In the genomic region with DNA sequence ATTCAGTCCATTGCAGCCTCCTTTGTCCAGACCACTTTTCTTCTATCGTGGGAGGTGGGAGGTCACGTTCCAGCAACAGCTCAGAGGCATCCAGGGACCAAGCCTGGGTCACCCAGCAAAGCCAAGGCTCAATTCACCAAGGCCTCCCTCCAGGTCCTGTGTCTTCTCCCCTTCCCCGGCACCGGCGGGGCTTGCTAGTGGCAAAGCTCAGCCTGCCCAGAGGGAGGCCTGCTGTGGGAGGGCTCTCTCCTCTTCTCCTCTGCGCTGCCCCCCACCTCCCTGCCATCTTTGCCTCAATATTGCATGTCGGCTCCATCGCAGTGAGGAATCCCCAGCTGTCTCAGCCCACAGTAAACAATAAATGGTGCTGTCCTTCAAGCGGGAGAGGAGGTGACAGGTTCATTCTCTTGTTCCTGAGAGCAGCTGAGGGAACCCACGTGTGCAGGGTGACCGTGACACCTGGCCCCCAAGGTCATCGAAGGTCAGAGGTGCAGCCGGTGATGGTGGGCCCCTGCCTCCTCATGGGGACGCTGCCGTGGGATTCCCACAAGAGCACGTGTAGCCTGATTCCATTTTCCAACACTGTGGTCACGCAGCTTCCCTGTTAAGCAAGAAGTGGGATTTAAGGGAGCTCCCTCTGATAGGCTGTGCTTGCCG, we compare ENCODE assay signal across 19 cellular contexts.
DNase-seq lines count a peak whose midpoint lies in the region; ATAC-seq and TF ChIP-seq lines count a peak whose summit lies in the region.
"Had no signal": no experiment of that assay in that cellular context is flagged by ENCODE, and none has a peak within 500 bp of the region (broad histone marks: within the 10 kb centered on the region; RNA-seq: fewer than 3 reads in every experiment).

No MANE protein-coding gene starts in this region.

- no peak for TF ChIP-seq EP300 in gastroesophageal sphincter (IDR thresholded peaks at IDR 0.05)

- DNase-seq in H7 (peak; percentile 51), H9 (no peak), chondrocyte (ENCODE audit: low spot score) (peak; percentile 59), osteoblast (ENCODE audit: insufficient read length, low spot score, missing footprints) (peak; percentile 78), GM19240 (ENCODE audit: insufficient read length, low spot score) (no peak), A172 (ENCODE audit: low spot score) (no peak)
- DNase-seq: Caco-2; CD4-positive, alpha-beta memory T cell; DND-41; MM.1S; NCI-H1048; NCI-H1436; NCI-H187 treated with DMSO at 0.1 percent for 48 hours; NCI-H524; OCI-M1; Right ventricle myocardium superior had no signal

- H3K18ac ChIP-seq in H9 (ENCODE audit: insufficient read length, low read depth, low read length) = no peak overlapping the region

- H3K36me3 Mint-ChIP-seq in H9 (ENCODE audit: insufficient read depth in 1 of 3, low read depth in 3 of 3) = no peaks in the 10 kb centered on the region
- H3K36me3 Mint-ChIP-seq in chondrocyte (ENCODE audit: low read depth) = peaks cover 1% of the 10 kb centered on the region
- H3K36me3 Mint-ChIP-seq: CD4-positive, alpha-beta memory T cell had no signal

- no peak for ATAC-seq in gastroesophageal sphincter
- ATAC-seq: K562 had no signal

- H2BK5ac ChIP-seq in H9 (ENCODE audit: insufficient read length, low read length) = no peak overlapping the region

- no peak overlapping the region for H2BK20ac ChIP-seq in H9 (ENCODE audit: low read depth, low read length, poor library complexity, severe bottlenecking)

- H3K4me1 Mint-ChIP-seq in H9 (no peaks in the 10 kb centered on the region), chondrocyte (ENCODE audit: low read depth) (peaks cover 15% of the 10 kb centered on the region)

- no peak overlapping the region for H3T11ph ChIP-seq in H9 (ENCODE audit: low read length)

- no CpG with 5 or more reads among the region's 18 CpGs for WGBS in H9 (ENCODE audit: extremely low coverage, insufficient read length, low lambda C conversion rate)
- 41 to 54% methylated on average over 2 to 6 of the region's 18 CpGs for WGBS in gastroesophageal sphincter (ENCODE audit: low coverage in 1 of 2), 2 donors

- H3K36me3 ChIP-seq in H7 (replicated peaks; ENCODE audit: control insufficient read depth, insufficient read depth, low read length) (no peaks in the 10 kb centered on the region), osteoblast (ENCODE audit: insufficient read depth, low read length) (no peaks in the 10 kb centered on the region), gastroesophageal sphincter (no peaks in the 10 kb centered on the region)

- no peak overlapping the region for H3K4me3 Mint-ChIP-seq in H9
- no peak overlapping the region for H3K4me3 Mint-ChIP-seq in chondrocyte (ENCODE audit: unreplicated experiment)
- H3K4me3 Mint-ChIP-seq: CD4-positive, alpha-beta memory T cell had no signal

- no peak overlapping the region for H3K9ac ChIP-seq in H9 (ENCODE audit: extremely low read depth, insufficient read length, low read length)
- H3K9ac ChIP-seq: BLaER1 treated with 17β-estradiol and CSF1 and Interleukin-3, amounts not matched to agents 10 nM and 100 nM had no signal

- no peak overlapping the region for H3K56ac ChIP-seq in H9 (ENCODE audit: insufficient read length, low read depth, low read length)

- no peak overlapping the region for H4K91ac ChIP-seq in H9 (ENCODE audit: insufficient read length, low read depth, low read length)

- H4K20me1 ChIP-seq in H9 (ENCODE audit: control insufficient read depth, insufficient read depth, insufficient read length) (no peaks in the 10 kb centered on the region), osteoblast (ENCODE audit: insufficient read depth, low read length) (no peaks in the 10 kb centered on the region)
- H4K20me1 ChIP-seq: BLaER1 treated with 17β-estradiol and CSF1 and Interleukin-3, amounts not matched to agents 10 nM and 100 nM had no signal

- H3K4me1 ChIP-seq in H9 (ENCODE audit: insufficient read depth, low read length) = no peaks in the 10 kb centered on the region
- no peaks in the 10 kb centered on the region for H3K4me1 ChIP-seq in osteoblast (ENCODE audit: insufficient read depth, low read length)
- peaks cover 0 to 11% (median 0%) of the 10 kb centered on the region in 3 donors for H3K4me1 ChIP-seq in gastroesophageal sphincter
- H3K4me1 ChIP-seq: BLaER1 treated with 17β-estradiol and CSF1 and Interleukin-3, amounts not matched to agents 10 nM and 100 nM; Caco-2 had no signal

- H3K27me3 ChIP-seq in H7 (ENCODE audit: control insufficient read depth, insufficient read depth, low read length) (no peaks in the 10 kb centered on the region), H9 (ENCODE audit: insufficient read depth, low read length) (no peaks in the 10 kb centered on the region), osteoblast (ENCODE audit: insufficient read depth, low read length) (peaks cover 10% of the 10 kb centered on the region), gastroesophageal sphincter (no peaks in the 10 kb centered on the region)
- H3K27me3 ChIP-seq: BLaER1 treated with 17β-estradiol and CSF1 and Interleukin-3, amounts not matched to agents 10 nM and 100 nM had no signal

- 0 out of 2 replicates have a peak overlapping the region, but pooled peaks have one; percentile 49 for H3K14ac ChIP-seq in H9 (ENCODE audit: insufficient read depth, low read length)

- H2BK15ac ChIP-seq in H9 (ENCODE audit: low read depth, low read length) = no peak overlapping the region

- H3K79me2 ChIP-seq in H9 (ENCODE audit: insufficient read depth, low read length) (no peaks in the 10 kb centered on the region), osteoblast (ENCODE audit: insufficient read depth, low read length) (no peaks in the 10 kb centered on the region)

- H3K9me3 Mint-ChIP-seq in H9 (peaks cover 4% of the 10 kb centered on the region in 2 experiments; a peak in 3 of 5 replicates), chondrocyte (ENCODE audit: low read depth) (peaks cover 7% of the 10 kb centered on the region)

- H2BK12ac ChIP-seq in H9 (ENCODE audit: insufficient read length, low read depth, low read length) = no peak overlapping the region

- H4K8ac ChIP-seq in H9 (replicated peaks; ENCODE audit: insufficient read length, low read depth, low read length) = no peak overlapping the region

- H3K4me3 ChIP-seq in H7 (ENCODE audit: insufficient read depth, low read depth, low read length) (no peak overlapping the region), osteoblast (ENCODE audit: insufficient read depth, low read length) (no peak overlapping the region), gastroesophageal sphincter (no peak overlapping the region)
- H3K4me3 ChIP-seq: BLaER1 treated with 17β-estradiol and CSF1 and Interleukin-3, amounts not matched to agents 10 nM and 100 nM; K562 had no signal

- H2AFZ ChIP-seq in H9 (ENCODE audit: low read length) (no peak overlapping the region), osteoblast (ENCODE audit: low read length) (no peak overlapping the region)

- no peak overlapping the region for H3K27ac Mint-ChIP-seq in H9
- H3K27ac Mint-ChIP-seq in chondrocyte (ENCODE audit: unreplicated experiment) = no peak overlapping the region
- H3K27ac Mint-ChIP-seq: CD4-positive, alpha-beta memory T cell had no signal

- H2AK5ac ChIP-seq in H9 (ENCODE audit: insufficient read length, low read length) = no peak overlapping the region

- no peak overlapping the region for H3K4me2 ChIP-seq in H9 (ENCODE audit: insufficient read depth, insufficient read length, low read length)
- H3K4me2 ChIP-seq in osteoblast (ENCODE audit: insufficient read depth, low read length) = no peak overlapping the region
- H3K4me2 ChIP-seq: BLaER1 treated with 17β-estradiol and CSF1 and Interleukin-3, amounts not matched to agents 10 nM and 100 nM had no signal

- no peak for TF ChIP-seq POLR2A in gastroesophageal sphincter (IDR thresholded peaks at IDR 0.05)

- no peaks in the 10 kb centered on the region for H3K9me3 ChIP-seq in H9 (ENCODE audit: control insufficient read depth, low read depth, low read length)
- no peaks in the 10 kb centered on the region for H3K9me3 ChIP-seq in osteoblast (ENCODE audit: low read depth, low read length)
- H3K9me3 ChIP-seq in gastroesophageal sphincter = no peaks in the 10 kb centered on the region
- H3K9me3 ChIP-seq: Caco-2 had no signal

- no peaks in the 10 kb centered on the region for H3K79me1 ChIP-seq in H9 (ENCODE audit: insufficient read depth, low read depth, low read length, poor library complexity, severe bottlenecking)

- H2BK120ac ChIP-seq in H9 (ENCODE audit: low read depth, low read length, poor library complexity, severe bottlenecking) = no peak overlapping the region

- H3K27me3 Mint-ChIP-seq in H9 (ENCODE audit: low read depth) = peaks cover 7% of the 10 kb centered on the region
- H3K27me3 Mint-ChIP-seq in chondrocyte (ENCODE audit: low read depth) = peaks cover 5% of the 10 kb centered on the region

- no peak overlapping the region for H3K23ac ChIP-seq in H9 (ENCODE audit: insufficient read length, low read depth, low read length)

- no peak overlapping the region for H3K27ac ChIP-seq in H9 (ENCODE audit: insufficient read length, low read depth, low read length)
- no peak overlapping the region for H3K27ac ChIP-seq in osteoblast (ENCODE audit: low read depth, low read length)
- no peak overlapping the region for H3K27ac ChIP-seq in gastroesophageal sphincter
- H3K27ac ChIP-seq: BLaER1 treated with 17β-estradiol and CSF1 and Interleukin-3, amounts not matched to agents 10 nM and 100 nM had no signal

- TF ChIP-seq CTCF in H9 (conservative IDR thresholded peaks at IDR 0.05) = no peak
- TF ChIP-seq CTCF in chondrocyte (IDR thresholded peaks at IDR 0.05) = no peak
- TF ChIP-seq CTCF in osteoblast (IDR thresholded peaks at IDR 0.05; ENCODE audit: extremely low read depth, low read depth, low read length) = no peak
- TF ChIP-seq CTCF in gastroesophageal sphincter (IDR thresholded peaks at IDR 0.05) = no peak

- no peak overlapping the region for H4K5ac ChIP-seq in H9 (ENCODE audit: insufficient read length, low read depth, low read length)

- H3K4ac ChIP-seq in H9 (ENCODE audit: low read depth, low read length) = no peak overlapping the region

- no peaks in the 10 kb centered on the region for H3K23me2 ChIP-seq in H9 (ENCODE audit: insufficient read length, low read depth, low read length, poor library complexity, severe bottlenecking)

Comparison
In these comparisons a context has a peak if more than half of its experiments do, and no peak if none do; other contexts are left out.
1. DNase-seq: peak in H7 (single experiment), chondrocyte (single experiment) and osteoblast (single experiment); none in H9 (single experiment), GM19240 (single experiment) and A172 (single experiment).